ENCODE assay signal across 8 cellular contexts in genomic region chr13:37869756-37870488, GRCh38. TPM values are rescaled to one million over a fixed set of nuclear protein-coding genes. Genes with fewer than 3 reads are reported as not detected.
DNase-seq lines count a peak whose midpoint lies in the region; TF ChIP-seq lines count a peak whose summit lies in the region.

Gene TRPC4, minus strand, starts transcription at chr13:37869772. Its CDS starts 86,439 bp downstream, at chr13:37783333.

- no peaks in the 10 kb centered on the region for H3K36me3 Mint-ChIP-seq in neural progenitor cell

- H3K79me2 ChIP-seq in neural progenitor cell (ENCODE audit: low read depth) = peaks cover 49% of the 10 kb centered on the region

- peak within 1 kb of the TSS; percentile 67 for H3K9ac ChIP-seq in neural progenitor cell

- H3K4me3 Mint-ChIP-seq in neural progenitor cell = peak within 1 kb of the TSS; percentile 98

- peak within 1 kb of the TSS; percentile 64 for H3K4me3 ChIP-seq in HFF-Myc (replicated peaks; ENCODE audit: low read depth, low read length)
- peak within 1 kb of the TSS; percentile 70 for H3K4me3 ChIP-seq in fibroblast of the aortic adventitia (ENCODE audit: low read depth, low read length)
- H3K4me3 ChIP-seq in neural progenitor cell = peak within 1 kb of the TSS; percentile 94

- H3K36me3 ChIP-seq in neural progenitor cell = no peaks in the 10 kb centered on the region

- no peaks in the 10 kb centered on the region for H3K9me3 ChIP-seq in neural progenitor cell (ENCODE audit: low read depth)

- H3F3A ChIP-seq in neural progenitor cell (ENCODE audit: low read depth) = peaks cover 24% of the 10 kb centered on the region

- H2AFZ ChIP-seq in neural progenitor cell (replicated peaks) = peak within 1 kb of the TSS; percentile 96

- peak within 1 kb of the TSS; percentile 74 for H3K27ac Mint-ChIP-seq in neural progenitor cell

- no peaks in the 10 kb centered on the region for H3K9me3 Mint-ChIP-seq in neural progenitor cell

- in situ Hi-C loops in SK-MEL-5 (cut with HindIII; ENCODE audit: low pct_unique_long_range_greater_than_20kb, low sequenced_read_pairs) = no loop called here

- no peaks in the 10 kb centered on the region for H4K20me1 ChIP-seq in neural progenitor cell (ENCODE audit: low read depth)

- peaks cover 46% of the 10 kb centered on the region for H3K4me1 ChIP-seq in neural progenitor cell

- peaks cover 26% of the 10 kb centered on the region for H3K4me1 Mint-ChIP-seq in neural progenitor cell

- H3K27ac ChIP-seq in neural progenitor cell = peak within 1 kb of the TSS; percentile 84

- peak; percentile 51 for TF ChIP-seq CTCF in HFF-Myc (IDR thresholded peaks at IDR 0.05; ENCODE audit: low read depth, low read length, missing control alignments)
- TF ChIP-seq CTCF in fibroblast of the aortic adventitia (IDR thresholded peaks at IDR 0.05; ENCODE audit: insufficient read depth, low read length) = peak; percentile 51
- peak; percentile 76 for TF ChIP-seq CTCF in neural progenitor cell (IDR thresholded peaks at IDR 0.05)

- H3K27me3 Mint-ChIP-seq in neural progenitor cell (ENCODE audit: insufficient read depth, low read depth) = peaks cover 7% of the 10 kb centered on the region

- peak; percentile 31 for DNase-seq in AG08396 (ENCODE audit: low spot score)
- peak; percentile 22 for DNase-seq in HFF-Myc (ENCODE audit: extremely low read depth, low read depth)
- peak; percentile 15 for DNase-seq in SK-MEL-5 (ENCODE audit: low read depth, low spot score)
- DNase-seq in fibroblast of the aortic adventitia (ENCODE audit: low read depth) = peak; percentile 41
- peak; percentile 86 for DNase-seq in neural progenitor cell (ENCODE audit: low spot score)
- no peak for DNase-seq in stimulated activated naive CD4-positive, alpha-beta T cell (lab: John Stamatoyannopoulos, UW)
- DNase-seq in AML-193 (lab: John Stamatoyannopoulos, UW) = no peak
- DNase-seq in GM19240 (ENCODE audit: insufficient read length, low spot score) = no peak

- no peaks in the 10 kb centered on the region for H3K27me3 ChIP-seq in neural progenitor cell

- peak within 1 kb of the TSS; percentile 79 for H3K4me2 ChIP-seq in neural progenitor cell

RNA-seq across cellular contexts. Expression of gene TRPC4, which starts in this region (rescaled TPM):
- total RNA-seq in SK-MEL-5 (2014; rRNA removed; shearing (Covaris generic)) = not detected in 2 replicates
- not detected in 2 replicates for polyA plus RNA-seq in SK-MEL-5 (2015; cell fraction: cytosol; rRNA removed)
- polyA plus RNA-seq in SK-MEL-5 (2015; cell fraction: nucleus; rRNA removed) = not detected in 2 replicates
- total RNA-seq in fibroblast of the aortic adventitia (ENCODE audit: low replicate concordance) = 1.2 and 5.5 TPM in 2 replicates
- total RNA-seq in neural progenitor cell (ENCODE audit: low replicate concordance) = 17.7 and 21.1 TPM in 2 replicates

Comparison
In these comparisons a context has a peak if more than half of its experiments do, and no peak if none do; other contexts are left out.
1. Peak in DNase-seq in SK-MEL-5; RNA of the gene not detected or under 1 TPM.
2. DNase-seq: peak in AG08396 (single experiment), HFF-Myc (single experiment), fibroblast of the aortic adventitia (single experiment) and neural progenitor cell (single experiment); none in stimulated activated naive CD4-positive, alpha-beta T cell (0 of 6), AML-193 (0 of 2) and GM19240 (single experiment).
3. Peak in every context shown above with its lines, with median percentiles within 50 percentile points of each other: H3K4me3 ChIP-seq and CTCF ChIP-seq.